8 cellular contexts compared by ENCODE assay signal in genomic region chr6:43428112-43428570, GRCh38. TPM values are rescaled to one million over a fixed set of nuclear protein-coding genes. Genes with fewer than 3 reads are reported as not detected.
DNase-seq lines count a peak whose midpoint lies in the region; ATAC-seq and TF ChIP-seq lines count a peak whose summit lies in the region.

No MANE protein-coding gene starts in this region.

- 22 to 28% methylated on average over 9 to 10 of the region's 12 CpGs for WGBS in mesodermal cell (ENCODE audit: insufficient coverage in 2 of 2), 2 experiments

- H3K4me3 Mint-ChIP-seq in CD4-positive, alpha-beta T cell: peak overlapping the region; percentile 95
- peak overlapping the region; percentile 92 to 97 (median 96) for H3K4me3 Mint-ChIP-seq in brain

- H3K4me3 ChIP-seq in mesodermal cell (ENCODE audit: extremely low read depth, insufficient read depth, low read length, poor library complexity, severe bottlenecking) (peak overlapping the region; percentile 79), vagina (peak overlapping the region; percentile 55 to 82)

- peak overlapping the region; percentile 93 for H3K27ac Mint-ChIP-seq in CD4-positive, alpha-beta T cell
- peak overlapping the region; percentile 94 to 99 (median 98) for H3K27ac Mint-ChIP-seq in brain

- no peaks in the 10 kb centered on the region for H3K9me3 ChIP-seq in CD4-positive, alpha-beta T cell (ENCODE audit: control insufficient read depth, low read length)
- H3K9me3 ChIP-seq in mesodermal cell (ENCODE audit: control insufficient read depth, low read length): peaks cover 4% of the 10 kb centered on the region
- H3K9me3 ChIP-seq in vagina: no peaks in the 10 kb centered on the region

- peaks cover 28% of the 10 kb centered on the region for H3K36me3 Mint-ChIP-seq in CD4-positive, alpha-beta T cell (ENCODE audit: low read depth)
- peaks cover 7% of the 10 kb centered on the region for H3K36me3 Mint-ChIP-seq in brain

- peak overlapping the region; percentile 76 for H3K27ac ChIP-seq in CD4-positive, alpha-beta T cell (ENCODE audit: low read depth, low read length)
- peak overlapping the region; percentile 80 for H3K27ac ChIP-seq in mesodermal cell (ENCODE audit: low read depth, low read length, severe bottlenecking)
- H3K27ac ChIP-seq in vagina: peak overlapping the region; percentile 82

- H3K27me3 Mint-ChIP-seq in CD4-positive, alpha-beta T cell: no peaks in the 10 kb centered on the region
- H3K27me3 Mint-ChIP-seq in brain: no peaks in the 10 kb centered on the region

- no peak for ATAC-seq in CD4-positive, alpha-beta T cell (ENCODE audit: poor library complexity)
- peak; percentile 21 for ATAC-seq in HG03565 (IDR thresholded peaks at IDR 0.05; ENCODE audit: unreplicated experiment)

- POLR2A ChIA-PET in CD4-positive, alpha-beta T cell (lab: Charles Lee): interaction anchor here (0.6 to 2.3 kb wide), 13 partner anchors 10 to 680 kb away, joined by 3 to 20 read pairs (median 7); partner anchors contain the start of genes CNPY3, CRIP3, DLK2 and GTPBP2

- CTCF ChIA-PET in CD4-positive, alpha-beta T cell (lab: Charles Lee): interaction anchor here (1.0 to 2.5 kb wide), 6 partner anchors 26 to 59 kb away, joined by 3 to 9 read pairs (median 4); partner anchors contain the start of genes TJAP1 and ZNF318

- TF ChIP-seq POLR2A in vagina (IDR thresholded peaks at IDR 0.05): no peak

- TF ChIP-seq CTCF in CD4-positive, alpha-beta T cell (IDR thresholded peaks at IDR 0.05): no peak
- TF ChIP-seq CTCF in brain (conservative IDR thresholded peaks at IDR 0.05) (no peak), vagina (IDR thresholded peaks at IDR 0.05) (no peak)

- H3K4me1 ChIP-seq in mesodermal cell (ENCODE audit: control insufficient read depth, insufficient read depth, low read length, poor library complexity, severe bottlenecking) (peaks cover 3% of the 10 kb centered on the region), vagina (peaks cover 24% of the 10 kb centered on the region)

- no peak for DNase-seq in CD4-positive, alpha-beta T cell
- DNase-seq in vagina (ENCODE audit: extremely low spot score in 2 of 2) (no peak), NCI-H226 (no peak), hippocampal formation (lab: John Stamatoyannopoulos, UW) (no peak)
- DNase-seq in stimulated activated CD4-positive, alpha-beta T cell treated with anti-CD3 and anti-CD28 coated beads, Interleukin-12 subunit alpha, Interleukin-12 subunit beta, amount 100 ng/mL, for 4 hours: no peak

- H3K27me3 ChIP-seq in CD4-positive, alpha-beta T cell (ENCODE audit: control insufficient read depth, insufficient read depth, low read length): no peaks in the 10 kb centered on the region
- no peaks in the 10 kb centered on the region for H3K27me3 ChIP-seq in vagina

- intact Hi-C loops in CD4-positive, alpha-beta T cell (cut with DNase I, micrococcal nuclease): loop anchor here (1.0 to 5.0 kb wide), 7 partner anchors 26 to 641 kb away; partner anchors contain the start of genes DLK2 (in 1 of the 2), GTPBP2 (in 1 of the 2), PEX6 (in 1 of the 2) and POLH (in 1 of the 2)
- intact Hi-C loops in vagina (cut with DNase I): no loop called here

- no peaks in the 10 kb centered on the region for H3K9me3 Mint-ChIP-seq in CD4-positive, alpha-beta T cell
- H3K9me3 Mint-ChIP-seq in brain: peaks cover 3 to 19% (median 10%) of the 10 kb centered on the region in 5 experiments

- H3K4me1 Mint-ChIP-seq in CD4-positive, alpha-beta T cell (ENCODE audit: low read depth): peaks cover 26% of the 10 kb centered on the region
- peaks cover 28% of the 10 kb centered on the region for H3K4me1 Mint-ChIP-seq in brain

- H3K36me3 ChIP-seq in mesodermal cell (ENCODE audit: control insufficient read depth, insufficient read depth, low read length) (peaks cover 20% of the 10 kb centered on the region), vagina (no peaks in the 10 kb centered on the region)

RNA-seq across cellular contexts. Expression of gene ABCC10, which starts 0.8 kb away (rescaled TPM):
- 10 to 100 TPM; 35.7 to 38.5 TPM for total RNA-seq in CD4-positive, alpha-beta T cell
- polyA plus RNA-seq in brain (ENCODE audit: insufficient read depth, low read depth, low replicate concordance): 11.3 TPM
- 22.1 TPM for polyA plus RNA-seq in mesodermal cell (2013, experiment 1 of 2)
- polyA plus RNA-seq in mesodermal cell (2013, experiment 2 of 2): 21.4 TPM
- total RNA-seq in vagina: 22.8 TPM

RNA-seq across cellular contexts. Expression of gene DLK2, which starts 27.2 kb away (rescaled TPM):
- under 1 TPM; 0.19 to 0.36 TPM for total RNA-seq in CD4-positive, alpha-beta T cell
- 1.9 TPM for polyA plus RNA-seq in brain (ENCODE audit: insufficient read depth, low read depth, low replicate concordance)
- 1.0 TPM for polyA plus RNA-seq in mesodermal cell (2013, experiment 1 of 2)
- 1.1 TPM for polyA plus RNA-seq in mesodermal cell (2013, experiment 2 of 2)
- 3.9 TPM for total RNA-seq in vagina

RNA-seq across cellular contexts. Expression of gene TJAP1, which starts 49.2 kb away (rescaled TPM):
- 10 to 100 TPM; 23.6 to 24.4 TPM for total RNA-seq in CD4-positive, alpha-beta T cell
- 29.1 TPM for polyA plus RNA-seq in brain (ENCODE audit: insufficient read depth, low read depth, low replicate concordance)
- polyA plus RNA-seq in mesodermal cell (2013, experiment 1 of 2): 28.3 TPM
- 20.2 TPM for polyA plus RNA-seq in mesodermal cell (2013, experiment 2 of 2)
- total RNA-seq in vagina: 27.5 TPM

RNA-seq across cellular contexts. Expression of gene ZNF318, which starts 58.7 kb away (rescaled TPM):
- 10 to 100 TPM; 20.4 TPM for total RNA-seq in CD4-positive, alpha-beta T cell
- 15.3 TPM for polyA plus RNA-seq in brain (ENCODE audit: insufficient read depth, low read depth, low replicate concordance)
- polyA plus RNA-seq in mesodermal cell (2013, experiment 1 of 2): 24.1 TPM
- polyA plus RNA-seq in mesodermal cell (2013, experiment 2 of 2): 22.7 TPM
- total RNA-seq in vagina: 17.2 TPM
